In the genomic region with DNA sequence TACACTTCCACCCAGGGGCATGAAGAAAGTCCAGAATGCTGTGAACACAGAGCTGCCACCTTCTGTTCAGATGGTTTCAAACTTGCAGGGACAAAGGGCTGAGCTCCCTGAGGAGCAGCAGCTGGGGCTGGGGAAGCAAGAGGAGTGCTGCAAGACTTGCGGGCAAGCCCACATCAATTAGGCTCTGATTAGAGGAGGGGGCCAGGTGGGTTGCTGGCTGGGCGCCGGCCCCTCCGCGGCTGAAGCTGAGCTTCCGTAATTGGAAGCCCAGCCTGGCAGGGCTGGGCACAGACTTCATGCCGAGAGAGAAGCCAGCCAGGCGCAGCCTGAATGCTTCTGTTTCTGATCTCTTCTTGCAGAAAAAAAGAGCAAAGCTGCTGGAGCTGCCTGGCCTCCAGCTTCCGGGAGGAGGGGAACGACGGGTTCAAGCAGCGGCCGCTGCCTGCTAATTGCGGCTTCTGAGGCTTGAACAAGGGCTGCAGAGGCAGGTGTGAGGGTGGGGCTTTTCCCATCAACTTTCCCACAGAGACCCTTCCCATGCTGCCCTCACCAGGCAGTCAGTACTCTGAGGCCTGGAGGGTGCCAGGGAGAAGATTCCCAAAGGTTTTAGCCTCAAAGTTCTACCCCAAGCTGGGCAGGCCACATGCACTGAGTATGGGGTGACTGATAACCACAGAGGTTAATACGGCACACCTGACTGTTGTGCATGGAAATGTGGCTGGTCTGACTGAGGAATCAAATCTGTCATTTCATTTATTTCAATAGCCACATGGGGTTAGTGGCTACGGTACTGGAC, we compare ENCODE assay signal across 9 cellular contexts.
DNase-seq lines count a peak whose midpoint lies in the region; TF ChIP-seq lines count a peak whose summit lies in the region.
"Had no signal": no experiment of that assay in that cellular context is flagged by ENCODE, and none has a peak within 500 bp of the region (broad histone marks: within the 10 kb centered on the region; RNA-seq: fewer than 3 reads in every experiment).

No MANE protein-coding gene starts in this region.

- TF ChIP-seq CTCF in neural crest cell (conservative IDR thresholded peaks at IDR 0.05) (no peak), colonic mucosa (IDR thresholded peaks at IDR 0.05) (no peak)

- peak overlapping the region; percentile 35 for H3K27ac Mint-ChIP-seq in neural crest cell (ENCODE audit: unreplicated experiment)
- H3K27ac Mint-ChIP-seq: immature natural killer cell had no signal

- no peaks in the 10 kb centered on the region for H3K27me3 Mint-ChIP-seq in neural crest cell (ENCODE audit: low read depth)

- H3K4me3 ChIP-seq in colonic mucosa (no peak overlapping the region), MG63 (no peak overlapping the region)

- no peak overlapping the region for H3K9ac ChIP-seq in colonic mucosa (ENCODE audit: low read depth in 2 of 2, low read length in 2 of 2)

- no peaks in the 10 kb centered on the region for H3K9me3 Mint-ChIP-seq in neural crest cell
- H3K9me3 Mint-ChIP-seq: immature natural killer cell had no signal

- H3K27me3 ChIP-seq in colonic mucosa (no peaks in the 10 kb centered on the region), MG63 (no peaks in the 10 kb centered on the region)

- no peak overlapping the region for H3K27ac ChIP-seq in colonic mucosa

- H3K36me3 ChIP-seq in colonic mucosa (no peaks in the 10 kb centered on the region), MG63 (no peaks in the 10 kb centered on the region)

- in situ Hi-C loops in G401 (cut with HindIII; ENCODE audit: low sequenced_read_pairs): no loop called here

- H3K4me1 ChIP-seq in colonic mucosa: no peaks in the 10 kb centered on the region

- DNase-seq in G401 (ENCODE audit: low spot score) (peak; percentile 27), NCI-H2227 (lab: John Stamatoyannopoulos, UW; ENCODE audit: unreplicated experiment) (peak; percentile 84), cerebellum (ENCODE audit: low spot score) (peak; percentile 49), neural crest cell (ENCODE audit: low read depth, low spot score) (no peak), activated T-cell treated with anti-CD3 and anti-CD28 coated beads for 4 hours (no peak), colonic mucosa (no peak), MG63 (no peak)
- no peak for DNase-seq in activated T-cell treated with anti-CD3 and anti-CD28 coated beads, Interleukin-2, amount 50 U/mL, for 48 hours
- DNase-seq: immature natural killer cell had no signal

- peaks cover 12% of the 10 kb centered on the region for H3K4me1 Mint-ChIP-seq in neural crest cell

- intact Hi-C loops in colonic mucosa (cut with DNase I): no loop called here

- H3K9me3 ChIP-seq in colonic mucosa (no peaks in the 10 kb centered on the region), MG63 (no peaks in the 10 kb centered on the region)

- no peaks in the 10 kb centered on the region for H3K36me3 Mint-ChIP-seq in neural crest cell (ENCODE audit: low read depth)
- H3K36me3 Mint-ChIP-seq: immature natural killer cell had no signal

- no peak overlapping the region for H3K4me3 Mint-ChIP-seq in neural crest cell

Comparison
In these comparisons a context has a peak if more than half of its experiments do, and no peak if none do; other contexts are left out.
1. DNase-seq: peak in G401 (single experiment), NCI-H2227 (single experiment) and cerebellum (single experiment); none in neural crest cell (single experiment), activated T-cell treated with anti-CD3 and anti-CD28 coated beads for 4 hours (single experiment), colonic mucosa (single experiment), activated T-cell treated with anti-CD3 and anti-CD28 coated beads, Interleukin-2, amount 50 U/mL, for 48 hours (0 of 2) and MG63 (single experiment).